In the genomic region with DNA sequence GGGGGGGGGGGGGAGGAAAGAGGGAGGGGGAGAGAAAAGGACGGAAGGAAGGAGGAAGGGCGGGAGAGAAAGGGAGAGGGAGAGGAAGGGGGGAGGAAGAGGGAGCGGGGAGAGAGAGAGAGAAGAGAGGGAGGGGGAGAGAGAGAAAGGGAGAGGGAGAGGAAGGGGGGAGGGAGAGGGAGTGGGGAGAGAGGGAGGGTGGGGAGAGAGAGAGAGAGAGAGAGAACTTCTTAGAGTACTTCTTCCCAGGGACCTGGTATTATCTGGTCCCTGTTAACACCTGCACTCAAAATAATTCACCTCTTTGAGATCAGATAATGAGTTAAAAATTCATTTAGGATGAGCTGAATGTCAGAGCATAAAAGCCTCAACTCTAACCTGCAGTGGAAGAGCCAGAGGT, we compare ENCODE assay signal across 9 cellular contexts. TPM values are rescaled to one million over a fixed set of nuclear protein-coding genes. Genes with fewer than 3 reads are reported as not detected.
DNase-seq lines count a peak whose midpoint lies in the region; ATAC-seq and TF ChIP-seq lines count a peak whose summit lies in the region.
"Had no signal": no experiment of that assay in that cellular context is flagged by ENCODE, and none has a peak within 500 bp of the region (broad histone marks: within the 10 kb centered on the region; RNA-seq: fewer than 3 reads in every experiment).

No MANE protein-coding gene starts in this region.

- H3K9me3 ChIP-seq in WERI-Rb-1 (ENCODE audit: severe bottlenecking) (no peaks in the 10 kb centered on the region), gastrocnemius medialis (no peaks in the 10 kb centered on the region)
- H3K9me3 ChIP-seq: mucosa of descending colon had no signal

- H3K36me3 ChIP-seq in WERI-Rb-1: peaks cover 39% of the 10 kb centered on the region
- H3K36me3 ChIP-seq in gastrocnemius medialis: peaks cover 0 to 38% of the 10 kb centered on the region in 2 donors

- in situ Hi-C loops in gastrocnemius medialis (cut with MboI; ENCODE audit: low sequenced_read_pairs in 4 of 4): no loop called here

- ATAC-seq in foreskin keratinocyte (no peak), gastrocnemius medialis (no peak), GM19455 (IDR thresholded peaks at IDR 0.05; ENCODE audit: unreplicated experiment) (no peak)

- peak overlapping the region; percentile 96 for H3K4me3 ChIP-seq in GM12865 (ENCODE audit: low read depth, low read length)
- H3K4me3 ChIP-seq in WERI-Rb-1 (ENCODE audit: low read depth, low read length): peak overlapping the region; percentile 73
- H3K4me3 ChIP-seq in gastrocnemius medialis: peak overlapping the region; percentile 69 to 99 (median 91)

- intact Hi-C loops in gastrocnemius medialis (cut with DNase I; ENCODE audit: low total_unique reads): loop anchor here (5.0 kb wide), 1 partner anchor 1332 kb away; no protein-coding TSS in a partner anchor

- TF ChIP-seq CTCF in GM12865 (IDR thresholded peaks at IDR 0.05; ENCODE audit: insufficient read depth, low read depth, low read length, missing control alignments) (no peak), WERI-Rb-1 (IDR thresholded peaks at IDR 0.05; ENCODE audit: low read depth, low read length) (no peak), foreskin keratinocyte (conservative IDR thresholded peaks at IDR 0.05) (no peak), gastrocnemius medialis (IDR thresholded peaks at IDR 0.05 in 4 of 5, conservative IDR thresholded peaks at IDR 0.05 in 1 of 5) (no peak)

- TF ChIP-seq POLR2A in gastrocnemius medialis (IDR thresholded peaks at IDR 0.05): no peak

- H3K27me3 ChIP-seq in WERI-Rb-1 (ENCODE audit: insufficient read depth, low read depth, severe bottlenecking) (no peaks in the 10 kb centered on the region), foreskin keratinocyte (no peaks in the 10 kb centered on the region), gastrocnemius medialis (no peaks in the 10 kb centered on the region)

- no peaks in the 10 kb centered on the region for H3K4me1 ChIP-seq in foreskin keratinocyte
- H3K4me1 ChIP-seq in gastrocnemius medialis: peaks cover 20 to 31% of the 10 kb centered on the region in 2 donors

- H3K27ac ChIP-seq in WERI-Rb-1 (no peak overlapping the region), foreskin keratinocyte (peak overlapping the region; percentile 92), gastrocnemius medialis (peak overlapping the region in 2 of 4 donors; percentile 84 to 87)

- DNase-seq in GM12865 (ENCODE audit: low read depth) (no peak), WERI-Rb-1 (no peak), foreskin keratinocyte (no peak), gastrocnemius medialis (no peak), NCI-H1105 treated with DMSO at 0.1 percent for 48 hours (lab: John Stamatoyannopoulos, UW) (no peak), NCI-H1417 treated with DMSO at 0.1 percent for 48 hours (lab: John Stamatoyannopoulos, UW) (no peak), NCI-H2107 treated with DMSO at 0.1 percent for 48 hours (lab: John Stamatoyannopoulos, UW; ENCODE audit: unreplicated experiment) (no peak)

RNA-seq across cellular contexts. Expression of a gene that starts 1.1 kb away (rescaled TPM):
- total RNA-seq in foreskin keratinocyte: 193 and 203 TPM in 2 replicates
- 205 and 220 TPM in 2 replicates for polyA plus RNA-seq in foreskin keratinocyte
- total RNA-seq in gastrocnemius medialis: 100 to 1,000 TPM in 3 of 4 donors, 10 to 100 TPM in 1; 96.1 to 119 (median 111) TPM

RNA-seq across cellular contexts. Expression of a gene that starts 27.1 kb away (rescaled TPM):
- total RNA-seq in foreskin keratinocyte (not detected in 2 replicates), gastrocnemius medialis (not detected)
- not detected in 2 replicates for polyA plus RNA-seq in foreskin keratinocyte
